ENCODE assay signal across 11 cellular contexts in genomic region chr1:110846861-110847260, GRCh38. TPM values are rescaled to one million over a fixed set of nuclear protein-coding genes. Genes with fewer than 3 reads are reported as not detected.
"Had no signal": no experiment of that assay in that cellular context is flagged by ENCODE, and none has a peak within 500 bp of the region (broad histone marks: within the 10 kb centered on the region; RNA-seq: fewer than 3 reads in every experiment).

No MANE protein-coding gene starts in this region.

- H3K4me2 ChIP-seq: GM23338 had no signal

- H3K4me3 ChIP-seq: GM23248, GM23338, HAP-1 had no signal

- H3K9ac ChIP-seq: GM23248 had no signal

- H3K36me3 ChIP-seq: HAP-1 had no signal

- FAIRE-seq: H1, H54 had no signal

- H2AFZ ChIP-seq: GM23248, GM23338 had no signal

- H3K27ac ChIP-seq: GM23248 had no signal

- H3K4me1 ChIP-seq: HAP-1 had no signal

- H3K9me3 ChIP-seq: HAP-1 had no signal

- DNase-seq: GM23248, GOT3, H7, H9, HCEC 1CT, HFFc6 had no signal

- ATAC-seq: GM23338, HCT116 had no signal

RNA-seq across cellular contexts. Expression of gene CD53, which starts 26.1 kb away (rescaled TPM):
- total RNA-seq: GM23248, HFFc6 had no signal
- polyA plus RNA-seq: GM23248 had no signal
